Comparison of ENCODE assay signal across 8 cellular contexts in genomic region chr22:17084554-17085276, GRCh38. TPM values are rescaled to one million over a fixed set of nuclear protein-coding genes. Genes with fewer than 3 reads are reported as not detected.
A peak's percentile ranks its signal among the peaks of the same experiment; 100 is the strongest.
DNase-seq lines count a peak whose midpoint lies in the region; ATAC-seq and TF ChIP-seq lines count a peak whose summit lies in the region.

Gene IL17RA, plus strand, starts transcription at chr22:17085000. Its CDS starts 92 bp downstream, at chr22:17085092.

- peak within 1 kb of the TSS; percentile 85 for H3K4me3 Mint-ChIP-seq in nephron progenitor cell
- H3K4me3 Mint-ChIP-seq in stimulated activated naive CD8-positive, alpha-beta T cell treated with anti-CD3 and anti-CD28 coated beads, Interleukin-15, Interleukin-2, amounts not matched to agents 100 ng/mL and 50 ng/mL, for 24 hours, result peak within 1 kb of the TSS; percentile 88

- peaks cover 58% of the 10 kb centered on the region for H3K27me3 Mint-ChIP-seq in nephron progenitor cell (ENCODE audit: low read depth, poor library complexity)
- no peaks in the 10 kb centered on the region for H3K27me3 Mint-ChIP-seq in stimulated activated naive CD8-positive, alpha-beta T cell treated with anti-CD3 and anti-CD28 coated beads, Interleukin-15, Interleukin-2, amounts not matched to agents 100 ng/mL and 50 ng/mL, for 24 hours

- DNase-seq in DND-41 (peak; percentile 96), Kasumi-1 (lab: John Stamatoyannopoulos, UW) (peak; percentile 91 to 94), RPMI8226 (peak; percentile 80), fibroblast of villous mesenchyme (ENCODE audit: low read depth) (peak; percentile 89), nephron progenitor cell (peak; percentile 91)
- DNase-seq in activated effector memory CD4-positive, alpha-beta T cell treated with anti-CD3 and anti-CD28 coated beads, Interleukin-2, amount 50 U/mL, for 16 hours, result peak; percentile 98

- H2AFZ ChIP-seq in DND-41 (ENCODE audit: low read depth, low read length), result peak within 1 kb of the TSS; percentile 89

- peaks cover 6% of the 10 kb centered on the region; the same call in 1 of the 2 replicates for H3K36me3 ChIP-seq in DND-41 (ENCODE audit: insufficient read depth, low read length)

- no peaks in the 10 kb centered on the region for H3K27me3 ChIP-seq in DND-41 (ENCODE audit: insufficient read depth, low read length, poor library complexity)

- TF ChIP-seq CTCF in DND-41 (IDR thresholded peaks at IDR 0.05; ENCODE audit: borderline replicate concordance, extremely low read depth, low read length, poor library complexity, severe bottlenecking) (no peak), fibroblast of villous mesenchyme (IDR thresholded peaks at IDR 0.05; ENCODE audit: insufficient read depth, low read depth, low read length) (no peak), nephron progenitor cell (IDR thresholded peaks at IDR 0.05) (no peak)

- H3K9ac ChIP-seq in DND-41 (ENCODE audit: low read depth, low read length), result peak within 1 kb of the TSS; percentile 82

- no peaks in the 10 kb centered on the region for H3K36me3 Mint-ChIP-seq in nephron progenitor cell (ENCODE audit: low read depth)
- H3K36me3 Mint-ChIP-seq in stimulated activated naive CD8-positive, alpha-beta T cell treated with anti-CD3 and anti-CD28 coated beads, Interleukin-15, Interleukin-2, amounts not matched to agents 100 ng/mL and 50 ng/mL, for 24 hours (ENCODE audit: low read depth), result peaks cover 8% of the 10 kb centered on the region

- peaks cover 47% of the 10 kb centered on the region for H3K4me1 ChIP-seq in DND-41 (ENCODE audit: insufficient read depth, low read length)

- H3K4me3 ChIP-seq in DND-41 (ENCODE audit: low read depth in 1 of 2, low read length in 2 of 2) (peak within 1 kb of the TSS; percentile 27 to 83), fibroblast of villous mesenchyme (ENCODE audit: low read depth, low read length) (peak within 1 kb of the TSS; percentile 86)

- H3K27ac Mint-ChIP-seq in nephron progenitor cell, result no peak within 1 kb of the TSS
- peak within 1 kb of the TSS; percentile 82 for H3K27ac Mint-ChIP-seq in stimulated activated naive CD8-positive, alpha-beta T cell treated with anti-CD3 and anti-CD28 coated beads, Interleukin-15, Interleukin-2, amounts not matched to agents 100 ng/mL and 50 ng/mL, for 24 hours

- peaks cover 29% of the 10 kb centered on the region for H4K20me1 ChIP-seq in DND-41 (ENCODE audit: insufficient read depth, low read length)

- H3K9me3 Mint-ChIP-seq in nephron progenitor cell, result no peaks in the 10 kb centered on the region
- no peaks in the 10 kb centered on the region for H3K9me3 Mint-ChIP-seq in stimulated activated naive CD8-positive, alpha-beta T cell treated with anti-CD3 and anti-CD28 coated beads, Interleukin-15, Interleukin-2, amounts not matched to agents 100 ng/mL and 50 ng/mL, for 24 hours

- H3K27ac ChIP-seq in DND-41 (ENCODE audit: low read length), result peak within 1 kb of the TSS; percentile 87

- peak within 1 kb of the TSS; percentile 81 for H3K4me2 ChIP-seq in DND-41 (ENCODE audit: insufficient read depth, low read length)

- no peaks in the 10 kb centered on the region for H3K9me3 ChIP-seq in DND-41 (ENCODE audit: insufficient read depth, low read length, severe bottlenecking)

- peaks cover 37% of the 10 kb centered on the region for H3K79me2 ChIP-seq in DND-41 (ENCODE audit: insufficient read depth, low read length)

- H3K4me1 Mint-ChIP-seq in nephron progenitor cell, result peaks cover 10% of the 10 kb centered on the region
- H3K4me1 Mint-ChIP-seq in stimulated activated naive CD8-positive, alpha-beta T cell treated with anti-CD3 and anti-CD28 coated beads, Interleukin-15, Interleukin-2, amounts not matched to agents 100 ng/mL and 50 ng/mL, for 24 hours (ENCODE audit: low read depth), result peaks cover 51% of the 10 kb centered on the region

- peak; percentile 83 for ATAC-seq in DND-41 (ENCODE audit: insufficient read depth, low read depth)
- ATAC-seq in GM21786 (IDR thresholded peaks at IDR 0.05; ENCODE audit: unreplicated experiment), result peak; percentile 91

RNA-seq across cellular contexts. Expression of gene IL17RA, which starts in this region (rescaled TPM):
- total RNA-seq in fibroblast of villous mesenchyme, result 5.8 and 7.3 TPM in 2 replicates

Comparison
In these comparisons a context has a peak if more than half of its experiments do, and no peak if none do; other contexts are left out.
1. Peak in every context shown above with its lines: DNase-seq, ATAC-seq, H3K4me3 ChIP-seq and H3K27ac ChIP-seq.